2 cellular contexts compared by ENCODE assay signal in the genomic region with DNA sequence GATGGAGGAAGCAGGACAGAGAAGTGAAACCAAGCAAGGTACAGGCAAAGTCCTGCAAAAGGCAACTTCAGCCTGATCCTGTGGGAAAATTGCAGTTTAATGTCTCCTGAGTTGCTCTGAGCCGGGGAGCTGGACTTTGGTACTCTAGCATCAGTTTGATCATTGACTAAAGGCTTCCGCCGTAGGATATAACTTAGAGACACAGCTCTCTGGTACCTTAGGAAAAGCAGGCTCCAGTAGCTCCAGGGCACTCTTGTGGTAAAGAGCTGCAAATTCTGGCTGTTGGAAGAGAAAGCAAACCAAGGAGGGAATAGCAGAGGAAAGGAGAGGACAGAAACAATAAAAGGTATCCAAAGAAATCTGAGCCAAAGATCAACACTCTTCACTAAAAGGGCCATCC.
TF ChIP-seq lines count a peak whose summit lies in the region.

No MANE protein-coding gene starts in this region.

TF ChIP-seq in GM23338, 12 proteins besides CTCF, POLR2A, EP300 and RAD21 (continued from another document):
- TF ChIP-seq, protein P1, sequence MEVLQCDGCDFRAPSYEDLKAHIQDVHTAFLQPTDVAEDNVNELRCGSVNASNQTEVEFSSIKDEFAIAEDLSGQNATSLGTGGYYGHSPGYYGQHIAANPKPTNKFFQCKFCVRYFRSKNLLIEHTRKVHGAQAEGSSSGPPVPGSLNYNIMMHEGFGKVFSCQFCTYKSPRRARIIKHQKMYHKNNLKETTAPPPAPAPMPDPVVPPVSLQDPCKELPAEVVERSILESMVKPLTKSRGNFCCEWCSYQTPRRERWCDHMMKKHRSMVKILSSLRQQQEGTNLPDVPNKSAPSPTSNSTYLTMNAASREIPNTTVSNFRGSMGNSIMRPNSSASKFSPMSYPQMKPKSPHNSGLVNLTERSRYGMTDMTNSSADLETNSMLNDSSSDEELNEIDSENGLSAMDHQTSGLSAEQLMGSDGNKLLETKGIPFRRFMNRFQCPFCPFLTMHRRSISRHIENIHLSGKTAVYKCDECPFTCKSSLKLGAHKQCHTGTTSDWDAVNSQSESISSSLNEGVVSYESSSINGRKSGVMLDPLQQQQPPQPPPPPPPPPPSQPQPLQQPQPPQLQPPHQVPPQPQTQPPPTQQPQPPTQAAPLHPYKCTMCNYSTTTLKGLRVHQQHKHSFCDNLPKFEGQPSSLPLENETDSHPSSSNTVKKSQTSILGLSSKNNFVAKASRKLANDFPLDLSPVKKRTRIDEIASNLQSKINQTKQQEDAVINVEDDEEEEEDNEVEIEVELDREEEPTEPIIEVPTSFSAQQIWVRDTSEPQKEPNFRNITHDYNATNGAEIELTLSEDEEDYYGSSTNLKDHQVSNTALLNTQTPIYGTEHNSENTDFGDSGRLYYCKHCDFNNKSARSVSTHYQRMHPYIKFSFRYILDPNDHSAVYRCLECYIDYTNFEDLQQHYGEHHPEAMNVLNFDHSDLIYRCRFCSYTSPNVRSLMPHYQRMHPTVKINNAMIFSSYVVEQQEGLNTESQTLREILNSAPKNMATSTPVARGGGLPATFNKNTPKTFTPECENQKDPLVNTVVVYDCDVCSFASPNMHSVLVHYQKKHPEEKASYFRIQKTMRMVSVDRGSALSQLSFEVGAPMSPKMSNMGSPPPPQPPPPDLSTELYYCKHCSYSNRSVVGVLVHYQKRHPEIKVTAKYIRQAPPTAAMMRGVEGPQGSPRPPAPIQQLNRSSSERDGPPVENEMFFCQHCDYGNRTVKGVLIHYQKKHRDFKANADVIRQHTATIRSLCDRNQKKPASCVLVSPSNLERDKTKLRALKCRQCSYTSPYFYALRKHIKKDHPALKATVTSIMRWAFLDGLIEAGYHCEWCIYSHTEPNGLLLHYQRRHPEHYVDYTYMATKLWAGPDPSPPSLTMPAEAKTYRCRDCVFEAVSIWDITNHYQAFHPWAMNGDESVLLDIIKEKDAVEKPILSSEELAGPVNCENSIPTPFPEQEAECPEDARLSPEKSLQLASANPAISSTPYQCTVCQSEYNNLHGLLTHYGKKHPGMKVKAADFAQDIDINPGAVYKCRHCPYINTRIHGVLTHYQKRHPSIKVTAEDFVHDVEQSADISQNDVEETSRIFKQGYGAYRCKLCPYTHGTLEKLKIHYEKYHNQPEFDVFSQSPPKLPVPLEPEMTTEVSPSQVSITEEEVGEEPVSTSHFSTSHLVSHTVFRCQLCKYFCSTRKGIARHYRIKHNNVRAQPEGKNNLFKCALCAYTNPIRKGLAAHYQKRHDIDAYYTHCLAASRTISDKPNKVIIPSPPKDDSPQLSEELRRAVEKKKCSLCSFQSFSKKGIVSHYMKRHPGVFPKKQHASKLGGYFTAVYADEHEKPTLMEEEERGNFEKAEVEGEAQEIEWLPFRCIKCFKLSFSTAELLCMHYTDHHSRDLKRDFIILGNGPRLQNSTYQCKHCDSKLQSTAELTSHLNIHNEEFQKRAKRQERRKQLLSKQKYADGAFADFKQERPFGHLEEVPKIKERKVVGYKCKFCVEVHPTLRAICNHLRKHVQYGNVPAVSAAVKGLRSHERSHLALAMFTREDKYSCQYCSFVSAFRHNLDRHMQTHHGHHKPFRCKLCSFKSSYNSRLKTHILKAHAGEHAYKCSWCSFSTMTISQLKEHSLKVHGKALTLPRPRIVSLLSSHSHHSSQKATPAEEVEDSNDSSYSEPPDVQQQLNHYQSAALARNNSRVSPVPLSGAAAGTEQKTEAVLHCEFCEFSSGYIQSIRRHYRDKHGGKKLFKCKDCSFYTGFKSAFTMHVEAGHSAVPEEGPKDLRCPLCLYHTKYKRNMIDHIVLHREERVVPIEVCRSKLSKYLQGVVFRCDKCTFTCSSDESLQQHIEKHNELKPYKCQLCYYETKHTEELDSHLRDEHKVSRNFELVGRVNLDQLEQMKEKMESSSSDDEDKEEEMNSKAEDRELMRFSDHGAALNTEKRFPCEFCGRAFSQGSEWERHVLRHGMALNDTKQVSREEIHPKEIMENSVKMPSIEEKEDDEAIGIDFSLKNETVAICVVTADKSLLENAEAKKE (CRISPR knock-in tag; IDR thresholded peaks at IDR 0.05) = no peak
- TF ChIP-seq CREB1 (CRISPR knock-in tag; IDR thresholded peaks at IDR 0.05; ENCODE audit: low read depth) = no peak

TF ChIP-seq in WTC11, 78 proteins besides CTCF, POLR2A, EP300 and RAD21 (continued from another document):
- no peak for TF ChIP-seq STAT6 (CRISPR knock-in tag; conservative IDR thresholded peaks at IDR 0.05; ENCODE audit: low read depth)
- no peak for TF ChIP-seq ZNF423 (CRISPR knock-in tag; IDR thresholded peaks at IDR 0.05)
- no peak for TF ChIP-seq RORB (CRISPR knock-in tag; IDR thresholded peaks at IDR 0.05)
- TF ChIP-seq, protein P2, sequence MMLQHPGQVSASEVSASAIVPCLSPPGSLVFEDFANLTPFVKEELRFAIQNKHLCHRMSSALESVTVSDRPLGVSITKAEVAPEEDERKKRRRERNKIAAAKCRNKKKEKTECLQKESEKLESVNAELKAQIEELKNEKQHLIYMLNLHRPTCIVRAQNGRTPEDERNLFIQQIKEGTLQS (CRISPR knock-in tag; conservative IDR thresholded peaks at IDR 0.05) = no peak
